ENCODE assay signal across 18 cellular contexts in the genomic region with DNA sequence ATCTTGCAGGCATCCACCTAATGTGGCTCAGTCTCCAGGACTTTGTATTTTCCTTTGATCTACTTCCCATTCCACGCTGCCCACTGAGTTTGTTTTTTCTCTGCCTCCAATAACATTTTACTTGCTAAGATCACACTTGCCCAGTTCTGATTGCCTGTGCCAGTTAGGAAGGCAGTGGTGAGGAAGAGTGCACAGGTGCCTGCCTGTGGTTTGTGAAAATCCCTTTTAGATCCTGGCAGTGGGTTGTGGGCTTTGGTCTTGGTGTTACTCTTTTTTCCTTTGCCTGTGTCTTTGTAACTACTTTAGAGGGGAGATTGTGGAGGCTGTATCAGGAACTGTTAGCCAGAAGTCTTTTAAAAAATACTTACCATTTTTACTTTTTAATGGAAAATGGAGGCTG. TPM values are rescaled to one million over a fixed set of nuclear protein-coding genes. Genes with fewer than 3 reads are reported as not detected.
A peak's percentile ranks its signal among the peaks of the same experiment; 100 is the strongest.
DNase-seq lines count a peak whose midpoint lies in the region; ATAC-seq and TF ChIP-seq lines count a peak whose summit lies in the region.
"Had no signal": no experiment of that assay in that cellular context is flagged by ENCODE, and none has a peak within 500 bp of the region (broad histone marks: within the 10 kb centered on the region; RNA-seq: fewer than 3 reads in every experiment).

No MANE protein-coding gene starts in this region.

- no peaks in the 10 kb centered on the region for H4K20me1 ChIP-seq in IMR-90 (ENCODE audit: insufficient read depth, low read length)

- no peak overlapping the region for H4K91ac ChIP-seq in IMR-90 (ENCODE audit: insufficient read depth, low read depth, low read length)

- no peak overlapping the region for H2BK20ac ChIP-seq in IMR-90 (ENCODE audit: low read depth, low read length)

- intact Hi-C loops in IMR-90 (cut with micrococcal nuclease), result no loop called here
- intact Hi-C loops in sigmoid colon (cut with DNase I), result no loop called here

- dilution Hi-C loops in IMR-90 (cut with HindIII; ENCODE audit: low sequenced_read_pairs, unreplicated experiment), result no loop called here

- no peak overlapping the region for H3K4me3 Mint-ChIP-seq in effector memory CD8-positive, alpha-beta T cell
- H3K4me3 Mint-ChIP-seq: CD4-positive, alpha-beta memory T cell had no signal

- H3K4me2 ChIP-seq in IMR-90 (ENCODE audit: low read depth, low read length), result no peak overlapping the region

- no peak overlapping the region for H3K23ac ChIP-seq in IMR-90 (ENCODE audit: low read depth, low read length)

- TF ChIP-seq EP300 in sigmoid colon (IDR thresholded peaks at IDR 0.05), result no peak

- no peak overlapping the region for H3K18ac ChIP-seq in IMR-90 (ENCODE audit: low read depth, low read length)

- no peak overlapping the region for H4K8ac ChIP-seq in IMR-90 (ENCODE audit: low read depth in 2 of 2, low read length in 2 of 2)

- peaks cover 4% of the 10 kb centered on the region; the same call in 1 of the 2 replicates for H3K36me3 ChIP-seq in IMR-90 (ENCODE audit: control insufficient read depth, insufficient read depth, low read length)
- H3K36me3 ChIP-seq in sigmoid colon, result peaks cover 0 to 4% (median 0%) of the 10 kb centered on the region in 4 donors

- no peak overlapping the region for H2AFZ ChIP-seq in IMR-90 (replicated peaks; ENCODE audit: low read length, poor library complexity)
- H2AFZ ChIP-seq: GM23248 had no signal

- H3K4me1 ChIP-seq in IMR-90 (ENCODE audit: control insufficient read depth, insufficient read depth, low read length), result peaks cover 3% of the 10 kb centered on the region; the same call in 1 of the 2 replicates
- no peaks in the 10 kb centered on the region for H3K4me1 ChIP-seq in sigmoid colon

- H2AK9ac ChIP-seq in IMR-90 (replicated peaks; ENCODE audit: low read depth, low read length, poor library complexity), result peak overlapping the region; percentile 50

- in situ Hi-C loops in IMR-90 (cut with MboI; ENCODE audit: low sequenced_read_pairs), result no loop called here

- peaks cover 2 to 19% of the 10 kb centered on the region in 2 donors for H3K9me3 Mint-ChIP-seq in effector memory CD8-positive, alpha-beta T cell

- no peak overlapping the region for H3K4me3 ChIP-seq in IMR-90 (ENCODE audit: insufficient read depth, low read depth, low read length)
- H3K4me3 ChIP-seq in sigmoid colon, result no peak overlapping the region
- H3K4me3 ChIP-seq: GM23248 had no signal

- no peaks in the 10 kb centered on the region for H3K79me1 ChIP-seq in IMR-90 (ENCODE audit: low read depth in 1 of 2, low read length in 2 of 2)

- H3K27ac Mint-ChIP-seq in effector memory CD8-positive, alpha-beta T cell, result peak overlapping the region; percentile 8 to 36
- H3K27ac Mint-ChIP-seq: CD4-positive, alpha-beta memory T cell had no signal

- H2BK120ac ChIP-seq in IMR-90 (ENCODE audit: low read depth, low read length), result no peak overlapping the region

- H3K9me3 ChIP-seq in IMR-90 (ENCODE audit: control insufficient read depth, insufficient read depth, low read length) (peaks cover 2% of the 10 kb centered on the region; the same call in 1 of the 2 replicates), sigmoid colon (peaks cover 0 to 11% (median 0%) of the 10 kb centered on the region in 4 donors)

- no peak overlapping the region for H3K27ac ChIP-seq in IMR-90 (ENCODE audit: insufficient read depth, low read length)
- no peak overlapping the region for H3K27ac ChIP-seq in sigmoid colon
- H3K27ac ChIP-seq: GM23248 had no signal

- no peak overlapping the region for H3K9ac ChIP-seq in IMR-90 (ENCODE audit: low read depth, low read length)
- H3K9ac ChIP-seq: GM23248 had no signal

- peaks cover 5% of the 10 kb centered on the region in 2 donors for H3K27me3 Mint-ChIP-seq in effector memory CD8-positive, alpha-beta T cell
- H3K27me3 Mint-ChIP-seq: CD4-positive, alpha-beta memory T cell had no signal

- peaks cover 5% of the 10 kb centered on the region for H3K36me3 Mint-ChIP-seq in effector memory CD8-positive, alpha-beta T cell (ENCODE audit: insufficient read depth)

- no peak overlapping the region for H3K56ac ChIP-seq in IMR-90 (ENCODE audit: extremely low read depth, insufficient read depth, low read length)

- ATAC-seq in IMR-90 (ENCODE audit: low read depth), result no peak
- ATAC-seq in effector memory CD8-positive, alpha-beta T cell (replicated peaks), result no peak
- no peak for ATAC-seq in HG02678 (IDR thresholded peaks at IDR 0.05; ENCODE audit: unreplicated experiment)

- H3K27me3 ChIP-seq in IMR-90 (ENCODE audit: control insufficient read depth, insufficient read depth, low read length), result no peaks in the 10 kb centered on the region
- no peaks in the 10 kb centered on the region for H3K27me3 ChIP-seq in sigmoid colon

- H2BK15ac ChIP-seq in IMR-90 (ENCODE audit: low read depth, low read length), result no peak overlapping the region

- BruUV-seq in IMR-90 (replicated peaks; lab: Mats Ljungman, UMichigan), result no TSS peak

- no peak for TF ChIP-seq CTCF in IMR-90 (conservative IDR thresholded peaks at IDR 0.05; ENCODE audit: low read depth, low read length)
- TF ChIP-seq CTCF in sigmoid colon (IDR thresholded peaks at IDR 0.05), result no peak

- no peaks in the 10 kb centered on the region for H3K9me1 ChIP-seq in IMR-90 (ENCODE audit: insufficient read depth, low read length)

- POLR2A ChIA-PET in IMR-90 (lab: Charles Lee; ENCODE audit: unreplicated experiment), result no interaction called here

- H3K14ac ChIP-seq in IMR-90 (replicated peaks; ENCODE audit: low read depth, low read length), result no peak overlapping the region

- no peak overlapping the region for H2AK5ac ChIP-seq in IMR-90 (ENCODE audit: low read depth, low read length)

- DNase-seq in IMR-90 (no peak), sigmoid colon (peak; percentile 22), inferior parietal cortex (ENCODE audit: extremely low spot score) (no peak)
- DNase-seq in effector memory CD8-positive, alpha-beta T cell, result no peak
- no peak for DNase-seq in stimulated activated CD4-positive, alpha-beta T cell treated with anti-CD3 and anti-CD28 coated beads, Interleukin-2, amount 100 ng/mL, for 48 hours
- DNase-seq: C1 segment of cervical spinal cord; Calu3; CD4-positive, alpha-beta memory T cell; COR-L47; DMS53; DMS79 treated with DMSO at 0.1 percent for 48 hours; GM23248; H7; HCEC 1CT had no signal

- no peak overlapping the region for H3K4ac ChIP-seq in IMR-90 (ENCODE audit: low read depth, low read length)

- TF ChIP-seq POLR2A in IMR-90 (IDR thresholded peaks at IDR 0.05; ENCODE audit: low read depth, low read length) (no peak), sigmoid colon (IDR thresholded peaks at IDR 0.05) (no peak)

- H3K4me1 Mint-ChIP-seq in effector memory CD8-positive, alpha-beta T cell (ENCODE audit: low read depth in 2 of 2), result no peaks in the 10 kb centered on the region

- no CpG with 5 or more reads among the region's 1 CpG for WGBS in IMR-90 (ENCODE audit: extremely low coverage in 2 of 2, insufficient read length in 1 of 2), 2 experiments
- 43 to 70% methylated on average over 1 of the region's 1 CpG for WGBS in sigmoid colon, 2 donors

- H4K5ac ChIP-seq in IMR-90 (ENCODE audit: low read depth, low read length), result no peak overlapping the region

- CTCF ChIA-PET in IMR-90 (lab: Yijun Ruan, JAX), result no interaction called here

- TF ChIP-seq RAD21 in IMR-90 (IDR thresholded peaks at IDR 0.05; ENCODE audit: low read length), result no peak

- H2BK5ac ChIP-seq in IMR-90 (ENCODE audit: low read depth, low read length, poor library complexity, severe bottlenecking), result no peak overlapping the region

TF ChIP-seq in IMR-90, 13 proteins besides CTCF, POLR2A, EP300 and RAD21:
- TF ChIP-seq MAFK (IDR thresholded peaks at IDR 0.05; ENCODE audit: low read depth, low read length) (no peak), RCOR1 (IDR thresholded peaks at IDR 0.05; ENCODE audit: insufficient replicate concordance, low read length) (no peak), BHLHE40 (IDR thresholded peaks at IDR 0.05; ENCODE audit: low read depth, low read length) (no peak), CEBPB (IDR thresholded peaks at IDR 0.05; ENCODE audit: low read depth, low read length) (no peak), MXI1 (IDR thresholded peaks at IDR 0.05; ENCODE audit: borderline replicate concordance, low read depth, low read length) (no peak), CHD1 (IDR thresholded peaks at IDR 0.05; ENCODE audit: low read depth, low read length) (no peak), MAZ (IDR thresholded peaks at IDR 0.05; ENCODE audit: borderline replicate concordance, low read depth, low read length) (no peak), RFX5 (IDR thresholded peaks at IDR 0.05; ENCODE audit: low read depth, low read length) (no peak), FOS (IDR thresholded peaks at IDR 0.05; ENCODE audit: low read depth, low read length) (no peak), NFE2L2 (IDR thresholded peaks at IDR 0.05; ENCODE audit: low read depth, low read length) (no peak), SMC3 (IDR thresholded peaks at IDR 0.05; ENCODE audit: low read depth, low read length) (no peak)
- TF ChIP-seq, protein P1, sequence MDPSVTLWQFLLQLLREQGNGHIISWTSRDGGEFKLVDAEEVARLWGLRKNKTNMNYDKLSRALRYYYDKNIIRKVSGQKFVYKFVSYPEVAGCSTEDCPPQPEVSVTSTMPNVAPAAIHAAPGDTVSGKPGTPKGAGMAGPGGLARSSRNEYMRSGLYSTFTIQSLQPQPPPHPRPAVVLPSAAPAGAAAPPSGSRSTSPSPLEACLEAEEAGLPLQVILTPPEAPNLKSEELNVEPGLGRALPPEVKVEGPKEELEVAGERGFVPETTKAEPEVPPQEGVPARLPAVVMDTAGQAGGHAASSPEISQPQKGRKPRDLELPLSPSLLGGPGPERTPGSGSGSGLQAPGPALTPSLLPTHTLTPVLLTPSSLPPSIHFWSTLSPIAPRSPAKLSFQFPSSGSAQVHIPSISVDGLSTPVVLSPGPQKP (IDR thresholded peaks at IDR 0.05; ENCODE audit: borderline replicate concordance, low read depth, low read length), result no peak
- TF ChIP-seq, protein P2, sequence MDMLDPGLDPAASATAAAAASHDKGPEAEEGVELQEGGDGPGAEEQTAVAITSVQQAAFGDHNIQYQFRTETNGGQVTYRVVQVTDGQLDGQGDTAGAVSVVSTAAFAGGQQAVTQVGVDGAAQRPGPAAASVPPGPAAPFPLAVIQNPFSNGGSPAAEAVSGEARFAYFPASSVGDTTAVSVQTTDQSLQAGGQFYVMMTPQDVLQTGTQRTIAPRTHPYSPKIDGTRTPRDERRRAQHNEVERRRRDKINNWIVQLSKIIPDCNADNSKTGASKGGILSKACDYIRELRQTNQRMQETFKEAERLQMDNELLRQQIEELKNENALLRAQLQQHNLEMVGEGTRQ (IDR thresholded peaks at IDR 0.05; ENCODE audit: low read depth, low read length), result no peak

RNA-seq across cellular contexts. Expression of a gene that starts 36.9 kb away (rescaled TPM):
- total RNA-seq in IMR-90 (2012; rRNA removed) (not detected in 2 replicates), sigmoid colon (under 1 TPM in 1 of 4 donors, not detected in 3; 0.41 TPM)
- polyA plus RNA-seq in IMR-90 (2012; rRNA removed) (0.09 TPM in 1 of 2 replicates, not detected in the other), sigmoid colon (under 1 TPM in 1 of 3 donors, not detected in 2; 0.15 TPM)
- 0.16 TPM in 1 of 2 replicates, not detected in the other for polyA plus RNA-seq in IMR-90 (2012; cell fraction: cytosol; rRNA removed)
- polyA plus RNA-seq in IMR-90 (2012; cell fraction: nucleus; rRNA removed; ENCODE audit: low replicate concordance), result 0.07 TPM in 1 of 2 replicates, not detected in the other
- total RNA-seq: A172; A673; Calu3; CD4-positive, alpha-beta memory T cell; GM23248 had no signal
- polyA plus RNA-seq: BJ; CD4-positive, alpha-beta memory T cell; GM23248 had no signal
